Comparison of ENCODE assay signal across 31 cellular contexts in the genomic region with DNA sequence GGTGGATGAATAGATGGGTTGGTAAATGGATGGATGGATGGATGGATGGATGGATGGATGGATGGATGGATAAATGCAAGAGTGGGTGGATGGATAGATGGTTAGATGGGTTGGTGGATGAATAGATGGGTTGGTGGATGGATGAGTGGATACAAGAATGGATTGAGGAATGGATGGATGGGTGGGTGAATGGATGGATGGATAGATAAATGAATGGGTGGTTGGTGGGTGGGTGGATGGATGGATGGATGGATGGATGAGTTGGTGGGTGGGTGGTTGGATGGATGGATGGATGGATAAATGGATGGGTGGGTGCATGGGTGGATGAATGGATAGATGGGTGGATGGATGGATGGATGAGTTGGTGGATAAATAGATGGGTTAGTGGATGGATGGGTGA. TPM values are rescaled to one million over a fixed set of nuclear protein-coding genes. Genes with fewer than 3 reads are reported as not detected.
"Had no signal": no experiment of that assay in that cellular context is flagged by ENCODE, and none has a peak within 500 bp of the region (broad histone marks: within the 10 kb centered on the region; RNA-seq: fewer than 3 reads in every experiment).

No MANE protein-coding gene starts in this region.

- H3K9me3 ChIP-seq: colonic mucosa, gastrocnemius medialis had no signal

- H3K4me3 ChIP-seq: ascending aorta, breast epithelium, cardiac muscle cell, colonic mucosa, dorsolateral prefrontal cortex, esophagus muscularis mucosa, gastrocnemius medialis, heart left ventricle had no signal

- H3K27ac Mint-ChIP-seq: activated B cell treated with CpG ODN at 0.5 μM for 24 hours; activated CD8-positive, alpha-beta T cell treated with anti-CD3 and anti-CD28 coated beads for 36 hours; activated naive CD4-positive, alpha-beta T cell treated with anti-CD3 and anti-CD28 coated beads for 36 hours; activated naive CD4-positive, alpha-beta T cell treated with anti-CD3 and anti-CD28 coated beads, Interleukin-2, amount 50 U/mL, for 24 hours; activated naive CD8-positive, alpha-beta T cell treated with anti-CD3 and anti-CD28 coated beads for 36 hours; brain; T-helper 17 cell; T-helper 2 cell treated with Interferon-gamma antibody and Interleukin-4, amounts not matched to agents 5 μg/mL and 100 μg/mL, for 36 hours had no signal

- H3K4me1 ChIP-seq: ascending aorta, breast epithelium, colonic mucosa, esophagus muscularis mucosa, foreskin keratinocyte, gastrocnemius medialis, heart left ventricle had no signal

- H3K27me3 Mint-ChIP-seq: activated B cell treated with CpG ODN at 0.5 μM for 24 hours; activated CD8-positive, alpha-beta T cell treated with anti-CD3 and anti-CD28 coated beads for 36 hours; activated naive CD4-positive, alpha-beta T cell treated with anti-CD3 and anti-CD28 coated beads, Interleukin-2, amount 50 U/mL, for 24 hours; activated naive CD8-positive, alpha-beta T cell treated with anti-CD3 and anti-CD28 coated beads for 36 hours; T-helper 17 cell had no signal

- ATAC-seq: activated CD4-positive, CD25-positive, alpha-beta regulatory T cell treated with anti-CD3 and anti-CD28 coated beads, Interleukin-2, amount 50 U/mL, for 24 hours; activated CD8-positive, alpha-beta T cell treated with anti-CD3 and anti-CD28 coated beads for 36 hours; activated T-cell treated with anti-CD3 and anti-CD28 coated beads, Interleukin-2, amount 50 U/mL, for 4 hours; foreskin keratinocyte; gastrocnemius medialis; heart left ventricle; T-helper 17 cell had no signal

- H3K36me3 Mint-ChIP-seq: activated naive CD4-positive, alpha-beta T cell treated with anti-CD3 and anti-CD28 coated beads, Interleukin-2, amount 50 U/mL, for 24 hours; brain had no signal

- H3K36me3 ChIP-seq: ascending aorta, breast epithelium, cardiac muscle cell, colonic mucosa, esophagus muscularis mucosa, gastrocnemius medialis, heart left ventricle, WERI-Rb-1 had no signal

- H3K27ac ChIP-seq: ascending aorta, breast epithelium, cardiac muscle cell, colonic mucosa, dorsolateral prefrontal cortex, esophagus muscularis mucosa, foreskin keratinocyte, gastrocnemius medialis, heart left ventricle, WERI-Rb-1 had no signal

- H3K27me3 ChIP-seq: ascending aorta, breast epithelium, cardiac muscle cell, colonic mucosa, esophagus muscularis mucosa, foreskin keratinocyte, gastrocnemius medialis, heart left ventricle had no signal

- H3K4me3 Mint-ChIP-seq: activated B cell treated with CpG ODN at 0.5 μM for 24 hours; activated CD8-positive, alpha-beta T cell treated with anti-CD3 and anti-CD28 coated beads for 36 hours; activated naive CD4-positive, alpha-beta T cell treated with anti-CD3 and anti-CD28 coated beads for 36 hours; activated naive CD4-positive, alpha-beta T cell treated with anti-CD3 and anti-CD28 coated beads, Interleukin-2, amount 50 U/mL, for 24 hours; activated naive CD8-positive, alpha-beta T cell treated with anti-CD3 and anti-CD28 coated beads for 36 hours; activated T-cell treated with anti-CD3 and anti-CD28 coated beads, Interleukin-2, amount 50 U/mL, for 4 hours; brain; dendritic cell treated with granulocyte-macrophage colony-stimulating factor and Interleukin-4, amounts not matched to agents 40 ng/mL and 50 ng/mL, for 4 days; T-helper 17 cell; T-helper 2 cell treated with Interferon-gamma antibody and Interleukin-4, amounts not matched to agents 5 μg/mL and 100 μg/mL, for 36 hours had no signal

- H3K4me1 Mint-ChIP-seq: activated B cell treated with CpG ODN at 0.5 μM for 24 hours, brain, T-helper 17 cell had no signal

- DNase-seq: activated B cell treated with CpG ODN at 0.5 μM for 24 hours; activated CD4-positive, alpha-beta T cell treated with anti-CD3 and anti-CD28 coated beads for 48 hours; activated CD4-positive, alpha-beta T cell treated with anti-CD3 and anti-CD28 coated beads, Interleukin-2, amount 50 U/mL, for 1 hour; activated CD4-positive, alpha-beta T cell treated with anti-CD3 and anti-CD28 coated beads, Interleukin-2, amount 50 U/mL, for 48 hours; activated CD8-positive, alpha-beta memory T cell treated with anti-CD3 and anti-CD28 coated beads for 24 hours; activated CD8-positive, alpha-beta T cell treated with anti-CD3 and anti-CD28 coated beads for 36 hours; activated naive CD4-positive, alpha-beta T cell treated with anti-CD3 and anti-CD28 coated beads for 36 hours; activated naive CD8-positive, alpha-beta T cell treated with anti-CD3 and anti-CD28 coated beads for 36 hours; activated T-cell treated with anti-CD3 and anti-CD28 coated beads, Interleukin-2, amount 50 U/mL, for 4 hours; central memory CD4-positive, alpha-beta T cell; cerebellar nuclear complex; colonic mucosa; dorsolateral prefrontal cortex; effector memory CD4-positive, alpha-beta T cell; erythroblast; foreskin keratinocyte; gastrocnemius medialis; glutamatergic neuron; heart left ventricle; T-helper 17 cell; T1000; WERI-Rb-1 had no signal

RNA-seq across cellular contexts. Expression of gene CRLF2, which starts 13.8 kb away (rescaled TPM):
- total RNA-seq: activated B cell treated with CpG ODN at 0.5 μM for 24 hours, cardiac muscle cell, foreskin keratinocyte, gastrocnemius medialis had no signal
- polyA plus RNA-seq: cardiac muscle cell, foreskin keratinocyte, heart left ventricle had no signal

RNA-seq across cellular contexts. Expression of gene CSF2RA, which starts 42.4 kb away (rescaled TPM):
- total RNA-seq: activated B cell treated with CpG ODN at 0.5 μM for 24 hours; activated CD8-positive, alpha-beta T cell treated with anti-CD3 and anti-CD28 coated beads for 36 hours; activated naive CD8-positive, alpha-beta T cell treated with anti-CD3 and anti-CD28 coated beads for 36 hours; ascending aorta; foreskin keratinocyte had no signal
- polyA plus RNA-seq: foreskin keratinocyte had no signal
